ENCODE assay signal across 8 cellular contexts in the genomic region with DNA sequence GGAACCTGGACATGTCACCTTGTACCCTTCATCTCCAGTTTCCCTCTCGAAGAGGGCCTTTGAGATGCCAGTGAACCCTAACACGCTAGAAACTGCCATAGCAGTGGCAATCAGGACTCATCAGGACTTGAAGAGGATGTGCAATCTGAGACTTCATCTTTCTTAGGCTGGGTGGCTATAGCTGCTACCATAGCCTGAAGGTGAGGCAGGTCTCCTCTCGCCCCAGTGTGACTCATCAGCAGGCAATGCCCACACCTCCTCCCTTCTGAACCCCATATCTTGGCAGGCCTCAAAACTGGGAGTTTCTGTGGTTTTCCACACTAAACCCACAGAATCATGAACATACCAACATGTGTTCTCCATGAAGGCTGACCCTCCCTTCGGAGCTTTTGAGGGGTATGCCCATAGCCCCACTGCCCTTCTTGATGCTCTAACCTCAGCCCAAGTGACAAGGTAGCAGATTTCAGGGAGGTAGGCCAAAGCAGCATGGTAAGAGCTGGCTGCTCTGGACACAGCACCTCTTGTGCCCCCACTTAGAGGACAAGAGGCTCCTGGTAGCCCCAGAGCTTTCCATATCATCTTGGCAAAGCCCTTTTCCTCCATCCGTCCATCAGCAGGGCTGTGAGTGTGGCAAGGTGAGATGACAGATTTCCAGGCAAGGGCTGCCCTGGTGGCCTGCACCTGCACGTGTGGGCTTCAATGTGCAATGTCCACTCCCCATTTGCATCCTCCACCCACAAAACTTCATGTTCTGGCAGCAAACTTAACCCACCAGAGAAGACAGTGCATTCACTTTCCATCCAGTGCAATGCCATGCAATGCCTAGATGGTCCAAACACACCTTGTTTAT. TPM values are rescaled to one million over a fixed set of nuclear protein-coding genes. Genes with fewer than 3 reads are reported as not detected.
A peak's percentile ranks its signal among the peaks of the same experiment; 100 is the strongest.
DNase-seq lines count a peak whose midpoint lies in the region; ATAC-seq, FAIRE-seq and TF ChIP-seq lines count a peak whose summit lies in the region.

No MANE protein-coding gene starts in this region.

- 25 to 45% methylated on average over 6 of the region's 6 CpGs for WGBS in lower leg skin, 2 donors

- peak; percentile 55 for DNase-seq in stimulated activated CD4-positive, alpha-beta T cell treated with anti-CD3 and anti-CD28 coated beads, Interleukin-15, amount 100 ng/mL, for 24 hours
- DNase-seq in stimulated activated CD4-positive, alpha-beta T cell treated with anti-CD3 and anti-CD28 coated beads, Interleukin-4, amount 100 ng/mL, for 1 hour, result no peak
- peak; percentile 47 to 52 for DNase-seq in activated T-cell treated with anti-CD3 and anti-CD28 coated beads, Interleukin-2, amount 50 U/mL, for 48 hours
- DNase-seq in lower leg skin (ENCODE audit: low spot score in 2 of 2) (peak; percentile 44 to 70), urothelium cell line (ENCODE audit: low spot score) (peak; percentile 43), NCI-H1694 (lab: John Stamatoyannopoulos, UW) (no peak), NCI-H69 (lab: John Stamatoyannopoulos, UW) (no peak)

- intact Hi-C loops in lower leg skin (cut with DNase I; ENCODE audit: low total_unique reads), result loop anchor here (5.0 kb wide), 1 partner anchor 248 kb away; no protein-coding TSS in a partner anchor

- no peak for FAIRE-seq in urothelium cell line (lab: Jason Lieb, UNC)

- no peak for ATAC-seq in HG03135 (IDR thresholded peaks at IDR 0.05; ENCODE audit: unreplicated experiment)

- TF ChIP-seq POLR2A in lower leg skin (IDR thresholded peaks at IDR 0.05), result no peak

- no peak overlapping the region for H3K4me3 ChIP-seq in lower leg skin (ENCODE audit: low read depth, poor library complexity, severe bottlenecking)

- no peak for TF ChIP-seq CTCF in lower leg skin (IDR thresholded peaks at IDR 0.05)

RNA-seq across cellular contexts. Expression of gene BLCAP, which starts 2.6 kb away (rescaled TPM):
- total RNA-seq in lower leg skin, result 100 to 1,000 TPM in 3 of 4 donors, 10 to 100 TPM in 1; 91.3 to 136 (median 103) TPM

RNA-seq across cellular contexts. Expression of gene NNAT, which starts 4.0 kb away (rescaled TPM):
- 1 to 10 TPM; 1.3 to 3.8 (median 2.3) TPM for total RNA-seq in lower leg skin

Comparison
In these comparisons a context has a peak if more than half of its experiments do, and no peak if none do; other contexts are left out.
1. DNase-seq: peak in stimulated activated CD4-positive, alpha-beta T cell treated with anti-CD3 and anti-CD28 coated beads, Interleukin-15, amount 100 ng/mL, for 24 hours (single experiment), activated T-cell treated with anti-CD3 and anti-CD28 coated beads, Interleukin-2, amount 50 U/mL, for 48 hours (2 of 2), lower leg skin (2 of 2) and urothelium cell line (single experiment); none in stimulated activated CD4-positive, alpha-beta T cell treated with anti-CD3 and anti-CD28 coated beads, Interleukin-4, amount 100 ng/mL, for 1 hour (single experiment), NCI-H1694 (single experiment) and NCI-H69 (single experiment).